1 cellular context compared by ENCODE assay signal in the genomic region with DNA sequence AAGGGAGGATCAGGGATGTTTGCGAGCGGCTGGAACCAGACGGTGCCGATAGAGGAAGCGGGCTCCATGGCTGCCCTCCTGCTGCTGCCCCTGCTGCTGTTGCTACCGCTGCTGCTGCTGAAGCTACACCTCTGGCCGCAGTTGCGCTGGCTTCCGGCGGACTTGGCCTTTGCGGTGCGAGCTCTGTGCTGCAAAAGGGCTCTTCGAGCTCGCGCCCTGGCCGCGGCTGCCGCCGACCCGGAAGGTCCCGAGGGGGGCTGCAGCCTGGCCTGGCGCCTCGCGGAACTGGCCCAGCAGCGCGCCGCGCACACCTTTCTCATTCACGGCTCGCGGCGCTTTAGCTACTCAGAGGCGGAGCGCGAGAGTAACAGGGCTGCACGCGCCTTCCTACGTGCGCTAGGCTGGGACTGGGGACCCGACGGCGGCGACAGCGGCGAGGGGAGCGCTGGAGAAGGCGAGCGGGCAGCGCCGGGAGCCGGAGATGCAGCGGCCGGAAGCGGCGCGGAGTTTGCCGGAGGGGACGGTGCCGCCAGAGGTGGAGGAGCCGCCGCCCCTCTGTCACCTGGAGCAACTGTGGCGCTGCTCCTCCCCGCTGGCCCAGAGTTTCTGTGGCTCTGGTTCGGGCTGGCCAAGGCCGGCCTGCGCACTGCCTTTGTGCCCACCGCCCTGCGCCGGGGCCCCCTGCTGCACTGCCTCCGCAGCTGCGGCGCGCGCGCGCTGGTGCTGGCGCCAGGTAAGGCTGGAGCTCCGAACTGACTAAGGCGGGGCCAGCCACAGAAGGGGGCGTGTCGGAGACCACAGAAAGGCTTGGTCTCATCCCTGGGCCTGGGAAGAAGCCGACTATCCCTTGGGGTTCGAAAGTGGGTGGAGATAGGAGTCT.
TF ChIP-seq lines count a peak whose summit lies in the region.

No MANE protein-coding gene starts in this region.

TF ChIP-seq in WTC11, 78 proteins besides CTCF, POLR2A, EP300 and RAD21 (continued from another document and continues in another):
- TF ChIP-seq, protein P1, sequence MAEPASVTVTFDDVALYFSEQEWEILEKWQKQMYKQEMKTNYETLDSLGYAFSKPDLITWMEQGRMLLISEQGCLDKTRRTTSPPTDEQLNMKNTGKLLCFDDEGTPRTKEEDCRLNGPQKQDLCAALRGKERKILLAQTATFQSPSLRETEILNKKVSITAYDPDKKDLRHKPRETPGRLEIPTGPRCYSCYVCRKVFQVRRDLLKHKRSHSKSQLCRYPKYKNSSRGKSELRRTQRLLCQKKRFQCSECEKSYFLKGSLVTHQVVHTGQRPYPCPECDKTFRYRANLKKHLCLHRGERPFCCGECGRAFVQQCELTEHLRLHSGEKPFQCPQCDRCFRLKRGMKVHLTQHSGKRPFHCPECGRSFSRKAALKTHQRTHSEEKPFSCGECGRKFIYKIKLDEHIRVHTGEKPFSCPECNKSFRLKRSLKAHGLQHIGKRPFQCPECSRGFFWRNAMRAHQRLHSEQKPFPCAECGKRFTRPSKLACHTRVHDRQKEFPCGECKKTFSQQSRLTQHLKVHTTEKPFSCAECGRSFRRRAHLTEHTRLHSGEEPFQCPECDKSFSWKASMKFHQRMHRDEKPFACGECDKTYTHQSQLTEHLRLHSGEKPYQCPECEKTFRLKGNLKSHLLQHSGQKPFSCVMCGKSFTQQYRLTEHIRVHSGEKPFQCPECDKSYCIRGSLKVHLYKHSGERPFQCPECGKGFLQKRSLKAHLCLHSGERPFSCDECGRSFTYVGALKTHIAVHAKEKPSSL (CRISPR knock-in tag; conservative IDR thresholded peaks at IDR 0.05) = no peak
- TF ChIP-seq, protein P2, sequence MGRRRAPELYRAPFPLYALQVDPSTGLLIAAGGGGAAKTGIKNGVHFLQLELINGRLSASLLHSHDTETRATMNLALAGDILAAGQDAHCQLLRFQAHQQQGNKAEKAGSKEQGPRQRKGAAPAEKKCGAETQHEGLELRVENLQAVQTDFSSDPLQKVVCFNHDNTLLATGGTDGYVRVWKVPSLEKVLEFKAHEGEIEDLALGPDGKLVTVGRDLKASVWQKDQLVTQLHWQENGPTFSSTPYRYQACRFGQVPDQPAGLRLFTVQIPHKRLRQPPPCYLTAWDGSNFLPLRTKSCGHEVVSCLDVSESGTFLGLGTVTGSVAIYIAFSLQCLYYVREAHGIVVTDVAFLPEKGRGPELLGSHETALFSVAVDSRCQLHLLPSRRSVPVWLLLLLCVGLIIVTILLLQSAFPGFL (CRISPR knock-in tag; IDR thresholded peaks at IDR 0.05; ENCODE audit: borderline replicate concordance) = no peak
- TF ChIP-seq NR3C1 (CRISPR knock-in tag; conservative IDR thresholded peaks at IDR 0.05; ENCODE audit: low read depth) (no peak), ETV6 (CRISPR knock-in tag; IDR thresholded peaks at IDR 0.05) (peak; percentile 77), ZNF416 (CRISPR knock-in tag; IDR thresholded peaks at IDR 0.05) (no peak), PRRX2 (CRISPR knock-in tag; IDR thresholded peaks at IDR 0.05) (no peak), ESRRA (CRISPR knock-in tag; IDR thresholded peaks at IDR 0.05; ENCODE audit: borderline replicate concordance) (peak; percentile 38; the same call in 1 of the 2 replicates), JUN (CRISPR knock-in tag; IDR thresholded peaks at IDR 0.05) (no peak), SMAD4 (CRISPR knock-in tag; IDR thresholded peaks at IDR 0.05) (peak; percentile 77; the same call in 1 of the 2 replicates), CBFB (CRISPR knock-in tag; IDR thresholded peaks at IDR 0.05; ENCODE audit: low read depth) (no peak), HMGA2 (CRISPR knock-in tag; IDR thresholded peaks at IDR 0.05) (no peak), GRHL2 (CRISPR knock-in tag; IDR thresholded peaks at IDR 0.05; ENCODE audit: insufficient replicate concordance, severe bottlenecking) (no peak), NR1H2 (CRISPR knock-in tag; IDR thresholded peaks at IDR 0.05) (no peak), NFE2L1 (CRISPR knock-in tag; IDR thresholded peaks at IDR 0.05) (peak; percentile 72; the same call in 1 of the 2 replicates), MYBL2 (CRISPR knock-in tag; IDR thresholded peaks at IDR 0.05) (peak; percentile 62; the same call in 1 of the 2 replicates), ZNF121 (CRISPR knock-in tag; IDR thresholded peaks at IDR 0.05) (peak; percentile 11; the same call in 1 of the 2 replicates), JAZF1 (CRISPR knock-in tag; IDR thresholded peaks at IDR 0.05) (no peak), ZNF396 (CRISPR knock-in tag; IDR thresholded peaks at IDR 0.05; ENCODE audit: borderline replicate concordance) (no peak), ZBTB21 (CRISPR knock-in tag; IDR thresholded peaks at IDR 0.05; ENCODE audit: borderline replicate concordance) (peak; percentile 80), EMX1 (CRISPR knock-in tag; IDR thresholded peaks at IDR 0.05) (no peak)
- TF ChIP-seq, protein P3, sequence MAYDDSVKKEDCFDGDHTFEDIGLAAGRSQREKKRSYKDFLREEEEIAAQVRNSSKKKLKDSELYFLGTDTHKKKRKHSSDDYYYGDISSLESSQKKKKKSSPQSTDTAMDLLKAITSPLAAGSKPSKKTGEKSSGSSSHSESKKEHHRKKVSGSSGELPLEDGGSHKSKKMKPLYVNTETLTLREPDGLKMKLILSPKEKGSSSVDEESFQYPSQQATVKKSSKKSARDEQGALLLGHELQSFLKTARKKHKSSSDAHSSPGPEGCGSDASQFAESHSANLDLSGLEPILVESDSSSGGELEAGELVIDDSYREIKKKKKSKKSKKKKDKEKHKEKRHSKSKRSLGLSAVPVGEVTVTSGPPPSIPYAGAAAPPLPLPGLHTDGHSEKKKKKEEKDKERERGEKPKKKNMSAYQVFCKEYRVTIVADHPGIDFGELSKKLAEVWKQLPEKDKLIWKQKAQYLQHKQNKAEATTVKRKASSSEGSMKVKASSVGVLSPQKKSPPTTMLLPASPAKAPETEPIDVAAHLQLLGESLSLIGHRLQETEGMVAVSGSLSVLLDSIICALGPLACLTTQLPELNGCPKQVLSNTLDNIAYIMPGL (CRISPR knock-in tag; IDR thresholded peaks at IDR 0.05) = peak; percentile 87
- TF ChIP-seq, protein P4, sequence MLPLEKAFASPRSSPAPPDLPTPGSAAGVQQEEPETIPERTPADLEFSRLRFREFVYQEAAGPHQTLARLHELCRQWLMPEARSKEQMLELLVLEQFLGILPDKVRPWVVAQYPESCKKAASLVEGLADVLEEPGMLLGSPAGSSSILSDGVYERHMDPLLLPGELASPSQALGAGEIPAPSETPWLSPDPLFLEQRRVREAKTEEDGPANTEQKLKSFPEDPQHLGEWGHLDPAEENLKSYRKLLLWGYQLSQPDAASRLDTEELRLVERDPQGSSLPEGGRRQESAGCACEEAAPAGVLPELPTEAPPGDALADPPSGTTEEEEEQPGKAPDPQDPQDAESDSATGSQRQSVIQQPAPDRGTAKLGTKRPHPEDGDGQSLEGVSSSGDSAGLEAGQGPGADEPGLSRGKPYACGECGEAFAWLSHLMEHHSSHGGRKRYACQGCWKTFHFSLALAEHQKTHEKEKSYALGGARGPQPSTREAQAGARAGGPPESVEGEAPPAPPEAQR (CRISPR knock-in tag; IDR thresholded peaks at IDR 0.05) = no peak
- TF ChIP-seq, protein P5, sequence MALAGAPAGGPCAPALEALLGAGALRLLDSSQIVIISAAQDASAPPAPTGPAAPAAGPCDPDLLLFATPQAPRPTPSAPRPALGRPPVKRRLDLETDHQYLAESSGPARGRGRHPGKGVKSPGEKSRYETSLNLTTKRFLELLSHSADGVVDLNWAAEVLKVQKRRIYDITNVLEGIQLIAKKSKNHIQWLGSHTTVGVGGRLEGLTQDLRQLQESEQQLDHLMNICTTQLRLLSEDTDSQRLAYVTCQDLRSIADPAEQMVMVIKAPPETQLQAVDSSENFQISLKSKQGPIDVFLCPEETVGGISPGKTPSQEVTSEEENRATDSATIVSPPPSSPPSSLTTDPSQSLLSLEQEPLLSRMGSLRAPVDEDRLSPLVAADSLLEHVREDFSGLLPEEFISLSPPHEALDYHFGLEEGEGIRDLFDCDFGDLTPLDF (CRISPR knock-in tag; IDR thresholded peaks at IDR 0.05) = no peak
- TF ChIP-seq, protein P6, sequence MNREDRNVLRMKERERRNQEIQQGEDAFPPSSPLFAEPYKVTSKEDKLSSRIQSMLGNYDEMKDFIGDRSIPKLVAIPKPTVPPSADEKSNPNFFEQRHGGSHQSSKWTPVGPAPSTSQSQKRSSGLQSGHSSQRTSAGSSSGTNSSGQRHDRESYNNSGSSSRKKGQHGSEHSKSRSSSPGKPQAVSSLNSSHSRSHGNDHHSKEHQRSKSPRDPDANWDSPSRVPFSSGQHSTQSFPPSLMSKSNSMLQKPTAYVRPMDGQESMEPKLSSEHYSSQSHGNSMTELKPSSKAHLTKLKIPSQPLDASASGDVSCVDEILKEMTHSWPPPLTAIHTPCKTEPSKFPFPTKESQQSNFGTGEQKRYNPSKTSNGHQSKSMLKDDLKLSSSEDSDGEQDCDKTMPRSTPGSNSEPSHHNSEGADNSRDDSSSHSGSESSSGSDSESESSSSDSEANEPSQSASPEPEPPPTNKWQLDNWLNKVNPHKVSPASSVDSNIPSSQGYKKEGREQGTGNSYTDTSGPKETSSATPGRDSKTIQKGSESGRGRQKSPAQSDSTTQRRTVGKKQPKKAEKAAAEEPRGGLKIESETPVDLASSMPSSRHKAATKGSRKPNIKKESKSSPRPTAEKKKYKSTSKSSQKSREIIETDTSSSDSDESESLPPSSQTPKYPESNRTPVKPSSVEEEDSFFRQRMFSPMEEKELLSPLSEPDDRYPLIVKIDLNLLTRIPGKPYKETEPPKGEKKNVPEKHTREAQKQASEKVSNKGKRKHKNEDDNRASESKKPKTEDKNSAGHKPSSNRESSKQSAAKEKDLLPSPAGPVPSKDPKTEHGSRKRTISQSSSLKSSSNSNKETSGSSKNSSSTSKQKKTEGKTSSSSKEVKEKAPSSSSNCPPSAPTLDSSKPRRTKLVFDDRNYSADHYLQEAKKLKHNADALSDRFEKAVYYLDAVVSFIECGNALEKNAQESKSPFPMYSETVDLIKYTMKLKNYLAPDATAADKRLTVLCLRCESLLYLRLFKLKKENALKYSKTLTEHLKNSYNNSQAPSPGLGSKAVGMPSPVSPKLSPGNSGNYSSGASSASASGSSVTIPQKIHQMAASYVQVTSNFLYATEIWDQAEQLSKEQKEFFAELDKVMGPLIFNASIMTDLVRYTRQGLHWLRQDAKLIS (CRISPR knock-in tag; IDR thresholded peaks at IDR 0.05; ENCODE audit: borderline replicate concordance) = 0 out of 2 replicates have a peak, but pooled peaks have one; percentile 77
- TF ChIP-seq, protein P7, sequence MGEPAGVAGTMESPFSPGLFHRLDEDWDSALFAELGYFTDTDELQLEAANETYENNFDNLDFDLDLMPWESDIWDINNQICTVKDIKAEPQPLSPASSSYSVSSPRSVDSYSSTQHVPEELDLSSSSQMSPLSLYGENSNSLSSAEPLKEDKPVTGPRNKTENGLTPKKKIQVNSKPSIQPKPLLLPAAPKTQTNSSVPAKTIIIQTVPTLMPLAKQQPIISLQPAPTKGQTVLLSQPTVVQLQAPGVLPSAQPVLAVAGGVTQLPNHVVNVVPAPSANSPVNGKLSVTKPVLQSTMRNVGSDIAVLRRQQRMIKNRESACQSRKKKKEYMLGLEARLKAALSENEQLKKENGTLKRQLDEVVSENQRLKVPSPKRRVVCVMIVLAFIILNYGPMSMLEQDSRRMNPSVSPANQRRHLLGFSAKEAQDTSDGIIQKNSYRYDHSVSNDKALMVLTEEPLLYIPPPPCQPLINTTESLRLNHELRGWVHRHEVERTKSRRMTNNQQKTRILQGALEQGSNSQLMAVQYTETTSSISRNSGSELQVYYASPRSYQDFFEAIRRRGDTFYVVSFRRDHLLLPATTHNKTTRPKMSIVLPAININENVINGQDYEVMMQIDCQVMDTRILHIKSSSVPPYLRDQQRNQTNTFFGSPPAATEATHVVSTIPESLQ (CRISPR knock-in tag; IDR thresholded peaks at IDR 0.05) = no peak
- TF ChIP-seq, protein P8, sequence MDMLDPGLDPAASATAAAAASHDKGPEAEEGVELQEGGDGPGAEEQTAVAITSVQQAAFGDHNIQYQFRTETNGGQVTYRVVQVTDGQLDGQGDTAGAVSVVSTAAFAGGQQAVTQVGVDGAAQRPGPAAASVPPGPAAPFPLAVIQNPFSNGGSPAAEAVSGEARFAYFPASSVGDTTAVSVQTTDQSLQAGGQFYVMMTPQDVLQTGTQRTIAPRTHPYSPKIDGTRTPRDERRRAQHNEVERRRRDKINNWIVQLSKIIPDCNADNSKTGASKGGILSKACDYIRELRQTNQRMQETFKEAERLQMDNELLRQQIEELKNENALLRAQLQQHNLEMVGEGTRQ (CRISPR knock-in tag; IDR thresholded peaks at IDR 0.05) = 0 out of 2 replicates have a peak, but pooled peaks have one; percentile 29
- TF ChIP-seq, protein P9, sequence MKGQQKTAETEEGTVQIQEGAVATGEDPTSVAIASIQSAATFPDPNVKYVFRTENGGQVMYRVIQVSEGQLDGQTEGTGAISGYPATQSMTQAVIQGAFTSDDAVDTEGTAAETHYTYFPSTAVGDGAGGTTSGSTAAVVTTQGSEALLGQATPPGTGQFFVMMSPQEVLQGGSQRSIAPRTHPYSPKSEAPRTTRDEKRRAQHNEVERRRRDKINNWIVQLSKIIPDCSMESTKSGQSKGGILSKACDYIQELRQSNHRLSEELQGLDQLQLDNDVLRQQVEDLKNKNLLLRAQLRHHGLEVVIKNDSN (CRISPR knock-in tag; IDR thresholded peaks at IDR 0.05) = no peak
- TF ChIP-seq, protein P10, sequence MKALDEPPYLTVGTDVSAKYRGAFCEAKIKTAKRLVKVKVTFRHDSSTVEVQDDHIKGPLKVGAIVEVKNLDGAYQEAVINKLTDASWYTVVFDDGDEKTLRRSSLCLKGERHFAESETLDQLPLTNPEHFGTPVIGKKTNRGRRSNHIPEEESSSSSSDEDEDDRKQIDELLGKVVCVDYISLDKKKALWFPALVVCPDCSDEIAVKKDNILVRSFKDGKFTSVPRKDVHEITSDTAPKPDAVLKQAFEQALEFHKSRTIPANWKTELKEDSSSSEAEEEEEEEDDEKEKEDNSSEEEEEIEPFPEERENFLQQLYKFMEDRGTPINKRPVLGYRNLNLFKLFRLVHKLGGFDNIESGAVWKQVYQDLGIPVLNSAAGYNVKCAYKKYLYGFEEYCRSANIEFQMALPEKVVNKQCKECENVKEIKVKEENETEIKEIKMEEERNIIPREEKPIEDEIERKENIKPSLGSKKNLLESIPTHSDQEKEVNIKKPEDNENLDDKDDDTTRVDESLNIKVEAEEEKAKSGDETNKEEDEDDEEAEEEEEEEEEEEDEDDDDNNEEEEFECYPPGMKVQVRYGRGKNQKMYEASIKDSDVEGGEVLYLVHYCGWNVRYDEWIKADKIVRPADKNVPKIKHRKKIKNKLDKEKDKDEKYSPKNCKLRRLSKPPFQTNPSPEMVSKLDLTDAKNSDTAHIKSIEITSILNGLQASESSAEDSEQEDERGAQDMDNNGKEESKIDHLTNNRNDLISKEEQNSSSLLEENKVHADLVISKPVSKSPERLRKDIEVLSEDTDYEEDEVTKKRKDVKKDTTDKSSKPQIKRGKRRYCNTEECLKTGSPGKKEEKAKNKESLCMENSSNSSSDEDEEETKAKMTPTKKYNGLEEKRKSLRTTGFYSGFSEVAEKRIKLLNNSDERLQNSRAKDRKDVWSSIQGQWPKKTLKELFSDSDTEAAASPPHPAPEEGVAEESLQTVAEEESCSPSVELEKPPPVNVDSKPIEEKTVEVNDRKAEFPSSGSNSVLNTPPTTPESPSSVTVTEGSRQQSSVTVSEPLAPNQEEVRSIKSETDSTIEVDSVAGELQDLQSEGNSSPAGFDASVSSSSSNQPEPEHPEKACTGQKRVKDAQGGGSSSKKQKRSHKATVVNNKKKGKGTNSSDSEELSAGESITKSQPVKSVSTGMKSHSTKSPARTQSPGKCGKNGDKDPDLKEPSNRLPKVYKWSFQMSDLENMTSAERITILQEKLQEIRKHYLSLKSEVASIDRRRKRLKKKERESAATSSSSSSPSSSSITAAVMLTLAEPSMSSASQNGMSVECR (CRISPR knock-in tag; IDR thresholded peaks at IDR 0.05; ENCODE audit: borderline replicate concordance) = peak; percentile 8; the same call in 1 of the 2 replicates
- TF ChIP-seq, protein P11, sequence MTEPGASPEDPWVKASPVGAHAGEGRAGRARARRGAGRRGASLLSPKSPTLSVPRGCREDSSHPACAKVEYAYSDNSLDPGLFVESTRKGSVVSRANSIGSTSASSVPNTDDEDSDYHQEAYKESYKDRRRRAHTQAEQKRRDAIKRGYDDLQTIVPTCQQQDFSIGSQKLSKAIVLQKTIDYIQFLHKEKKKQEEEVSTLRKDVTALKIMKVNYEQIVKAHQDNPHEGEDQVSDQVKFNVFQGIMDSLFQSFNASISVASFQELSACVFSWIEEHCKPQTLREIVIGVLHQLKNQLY (CRISPR knock-in tag; IDR thresholded peaks at IDR 0.05) = no peak
